Comparison of ENCODE assay signal across 8 cellular contexts in genomic region chr6:158300306-158301143, GRCh38. TPM values are rescaled to one million over a fixed set of nuclear protein-coding genes. Genes with fewer than 3 reads are reported as not detected.
DNase-seq lines count a peak whose midpoint lies in the region; TF ChIP-seq lines count a peak whose summit lies in the region.
"Not testable (repeated sequence)": the region's sequence is repeated elsewhere in the genome, so short reads cannot be mapped to it uniquely, and the experiment has no call there.

No MANE protein-coding gene starts in this region.

- BruUV-seq in A673 (replicated peaks; lab: Mats Ljungman, UMichigan); mammary epithelial cell (replicated peaks; lab: Mats Ljungman, UMichigan): not testable (repeated sequence)

- intact Hi-C loops in A673 (cut with micrococcal nuclease; ENCODE audit: unreplicated experiment); mammary epithelial cell (cut with micrococcal nuclease): not testable (repeated sequence)

- H3K4me1 ChIP-seq in A673 (ENCODE audit: insufficient read depth, low read length, poor library complexity, severe bottlenecking): not testable (repeated sequence)
- H3K4me1 ChIP-seq in mammary epithelial cell (ENCODE audit: insufficient read depth, low read length): peaks cover 33% of the 10 kb centered on the region

- H3K4me1 Mint-ChIP-seq in nephron: peaks cover 43% of the 10 kb centered on the region

- DNase-seq in A673 (ENCODE audit: low spot score) (peak; percentile 19), EH (ENCODE audit: low read depth) (peak; percentile 30), NCI-H1092 (lab: John Stamatoyannopoulos, UW) (peak; percentile 85), NCI-H2196 treated with DMSO at 0.1 percent for 48 hours (lab: John Stamatoyannopoulos, UW; ENCODE audit: unreplicated experiment) (peak; percentile 33), RWPE1 (ENCODE audit: low spot score) (peak; percentile 57), mammary epithelial cell (peak; percentile 96), fibroblast of pulmonary artery (ENCODE audit: low read depth) (peak; percentile 69)

- dilution Hi-C loops in mammary epithelial cell (cut with HindIII; ENCODE audit: low sequenced_read_pairs): not testable (repeated sequence)

- H3K9ac ChIP-seq in mammary epithelial cell (ENCODE audit: insufficient read depth, low read length): peak overlapping the region; percentile 2

- H3K27ac ChIP-seq in A673 (ENCODE audit: low read depth, low read length, poor library complexity, severe bottlenecking): not testable (repeated sequence)
- peak overlapping the region; percentile 69; the same call in 1 of the 2 replicates for H3K27ac ChIP-seq in RWPE1
- peak overlapping the region; percentile 44 for H3K27ac ChIP-seq in mammary epithelial cell (ENCODE audit: insufficient read depth, low read depth, low read length)

- CTCF ChIA-PET in A673 (lab: Charles Lee); mammary epithelial cell (lab: Charles Lee; ENCODE audit: low non-redundant PET): not testable (repeated sequence)
- CTCF ChIA-PET in RWPE1 (lab: Yijun Ruan, JAX): interaction anchor here (0.6 kb wide), 1 partner anchor 54 kb away, joined by 4 read pairs; no protein-coding TSS in a partner anchor

- H3K4me3 Mint-ChIP-seq in nephron: not testable (repeated sequence)

- in situ Hi-C loops in mammary epithelial cell (cut with MboI; ENCODE audit: low sequenced_read_pairs in 2 of 2): not testable (repeated sequence)

- POLR2A ChIA-PET in A673 (lab: Charles Lee; ENCODE audit: low non-redundant PET); RWPE1 (lab: Yijun Ruan, JAX; ENCODE audit: low non-redundant PET): not testable (repeated sequence)

- H3K79me2 ChIP-seq in mammary epithelial cell (ENCODE audit: insufficient read depth, low read length): not testable (repeated sequence)

- not testable (repeated sequence) for H4K20me1 ChIP-seq in mammary epithelial cell (ENCODE audit: insufficient read depth, low read length)

- peaks cover 82% of the 10 kb centered on the region for H3K36me3 Mint-ChIP-seq in nephron (ENCODE audit: low read depth)

- TF ChIP-seq CTCF in A673 (conservative IDR thresholded peaks at IDR 0.05; ENCODE audit: low read depth, low read length); RWPE1 (conservative IDR thresholded peaks at IDR 0.05; ENCODE audit: low read depth); fibroblast of pulmonary artery (IDR thresholded peaks at IDR 0.05; ENCODE audit: low read length, missing control alignments); nephron (IDR thresholded peaks at IDR 0.05; ENCODE audit: unreplicated experiment in 3 of 3): not testable (repeated sequence)
- TF ChIP-seq CTCF in mammary epithelial cell (conservative IDR thresholded peaks at IDR 0.05 in 1 of 2, IDR thresholded peaks at IDR 0.05 in 1 of 2; ENCODE audit: extremely low read depth in 1 of 2, insufficient read depth in 1 of 2, low read depth in 1 of 2, low read length in 2 of 2): peak in 1 of 2 donors; percentile 1

- peaks cover 32% of the 10 kb centered on the region for H3K9me3 Mint-ChIP-seq in nephron

- H3K27me3 ChIP-seq in A673 (replicated peaks; ENCODE audit: insufficient read depth, low read depth, low read length, poor library complexity); mammary epithelial cell (ENCODE audit: insufficient read depth, low read length): not testable (repeated sequence)

- not testable (repeated sequence) for H3K36me3 ChIP-seq in A673 (ENCODE audit: insufficient read depth, low read length, poor library complexity, severe bottlenecking); mammary epithelial cell (ENCODE audit: insufficient read depth, low read length)

- not testable (repeated sequence) for H2AFZ ChIP-seq in mammary epithelial cell (ENCODE audit: low read depth, low read length)

- H3K27me3 Mint-ChIP-seq in nephron (ENCODE audit: low read depth): not testable (repeated sequence)

- H3K9me3 ChIP-seq in A673 (ENCODE audit: low read depth, low read length, poor library complexity, severe bottlenecking): peaks cover 24% of the 10 kb centered on the region
- H3K9me3 ChIP-seq in mammary epithelial cell (replicated peaks; ENCODE audit: insufficient read depth, low read length): not testable (repeated sequence)

- 60% methylated on average over 10 of the region's 10 CpGs for WGBS in mammary epithelial cell (ENCODE audit: low coverage, missing lambda C conversion rate)

- H3K27ac Mint-ChIP-seq in nephron: peak overlapping the region in 2 of 3 experiments; percentile 40 to 68

- H3K4me3 ChIP-seq in A673 (ENCODE audit: low read depth, low read length, poor library complexity, severe bottlenecking); mammary epithelial cell (replicated peaks in 1 of 3; ENCODE audit: insufficient read depth in 1 of 3, low read depth in 2 of 3, low read length in 3 of 3); fibroblast of pulmonary artery (replicated peaks; ENCODE audit: low read depth, low read length): not testable (repeated sequence)

- H3K4me2 ChIP-seq in mammary epithelial cell (ENCODE audit: insufficient read depth, low read depth, low read length): peak overlapping the region; percentile 19

RNA-seq across cellular contexts. Expression of gene TULP4, which starts 11.7 kb away (rescaled TPM):
- total RNA-seq in A673 (2021) (76.0 and 82.0 TPM in 2 replicates), mammary epithelial cell (100 to 1,000 TPM in 1 of 2 donors, 10 to 100 TPM in 1; 81.8 to 152 TPM)
- 19.7 TPM for polyA plus RNA-seq in mammary epithelial cell
- 85.5 TPM for polyA minus RNA-seq in mammary epithelial cell

Comparison
In these comparisons a context has a peak if more than half of its experiments do, and no peak if none do; other contexts are left out.
1. DNase-seq: peak in every context shown above with its lines; median percentile 96 in mammary epithelial cell; 85 in NCI-H1092; 69 in fibroblast of pulmonary artery; 57 in RWPE1; 33 in NCI-H2196 treated with DMSO at 0.1 percent for 48 hours; 30 in EH; 19 in A673.